Comparison of ENCODE assay signal across 1 cellular context in the genomic region with DNA sequence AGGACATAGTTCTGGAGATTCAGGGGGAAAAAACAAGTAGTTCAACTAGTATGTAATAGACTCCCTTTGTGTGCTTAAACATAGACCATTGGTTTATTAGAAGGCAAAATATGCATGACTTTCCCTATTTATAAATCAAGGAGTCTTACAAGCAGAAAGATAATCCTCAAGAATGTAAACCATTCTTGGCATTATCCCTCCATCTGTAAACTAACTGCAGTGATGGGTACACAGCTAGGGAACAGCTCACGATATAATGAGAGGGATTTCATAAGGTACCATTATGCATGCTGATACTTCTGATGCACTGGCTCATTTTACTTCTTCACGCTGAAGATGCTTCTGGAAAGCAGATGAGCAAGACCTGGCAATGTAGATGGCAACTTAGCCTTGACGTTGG.
TF ChIP-seq lines count a peak whose summit lies in the region.

No MANE protein-coding gene starts in this region.

TF ChIP-seq in HepG2, 621 proteins besides CTCF, POLR2A, EP300 and RAD21:
- TF ChIP-seq ZNF557 (CRISPR knock-in tag; IDR thresholded peaks at IDR 0.05) (no peak), TCF7L2 (IDR thresholded peaks at IDR 0.05; ENCODE audit: low read depth, low read length) (no peak), NR2F6 (IDR thresholded peaks at IDR 0.05) (no peak), NR2F6 (CRISPR knock-in tag; IDR thresholded peaks at IDR 0.05) (no peak), ZNF329 (CRISPR knock-in tag; IDR thresholded peaks at IDR 0.05; ENCODE audit: low read depth) (no peak), ZBTB3 (CRISPR knock-in tag; IDR thresholded peaks at IDR 0.05; ENCODE audit: borderline replicate concordance, low read depth) (no peak), ZNF629 (CRISPR knock-in tag; conservative IDR thresholded peaks at IDR 0.05) (no peak), SAFB2 (CRISPR knock-in tag; IDR thresholded peaks at IDR 0.05; ENCODE audit: borderline replicate concordance, low read depth) (no peak), NFATC3 (CRISPR knock-in tag; IDR thresholded peaks at IDR 0.05) (no peak)
- TF ChIP-seq, protein P1, sequence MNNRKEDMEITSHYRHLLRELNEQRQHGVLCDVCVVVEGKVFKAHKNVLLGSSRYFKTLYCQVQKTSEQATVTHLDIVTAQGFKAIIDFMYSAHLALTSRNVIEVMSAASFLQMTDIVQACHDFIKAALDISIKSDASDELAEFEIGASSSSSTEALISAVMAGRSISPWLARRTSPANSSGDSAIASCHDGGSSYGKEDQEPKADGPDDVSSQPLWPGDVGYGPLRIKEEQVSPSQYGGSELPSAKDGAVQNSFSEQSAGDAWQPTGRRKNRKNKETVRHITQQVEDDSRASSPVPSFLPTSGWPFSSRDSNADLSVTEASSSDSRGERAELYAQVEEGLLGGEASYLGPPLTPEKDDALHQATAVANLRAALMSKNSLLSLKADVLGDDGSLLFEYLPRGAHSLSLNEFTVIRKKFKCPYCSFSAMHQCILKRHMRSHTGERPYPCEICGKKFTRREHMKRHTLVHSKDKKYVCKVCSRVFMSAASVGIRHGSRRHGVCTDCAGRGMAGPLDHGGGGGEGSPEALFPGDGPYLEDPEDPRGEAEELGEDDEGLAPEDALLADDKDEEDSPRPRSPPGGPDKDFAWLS (CRISPR knock-in tag; IDR thresholded peaks at IDR 0.05; ENCODE audit: borderline replicate concordance): no peak
